ENCODE assay signal across 13 cellular contexts in genomic region chr6:131954099-131954774, GRCh38. TPM values are rescaled to one million over a fixed set of nuclear protein-coding genes. Genes with fewer than 3 reads are reported as not detected.
A peak's percentile ranks its signal among the peaks of the same experiment; 100 is the strongest.
DNase-seq lines count a peak whose midpoint lies in the region; ATAC-seq, FAIRE-seq and TF ChIP-seq lines count a peak whose summit lies in the region.
"Had no signal": no experiment of that assay in that cellular context is flagged by ENCODE, and none has a peak within 500 bp of the region (broad histone marks: within the 10 kb centered on the region; RNA-seq: fewer than 3 reads in every experiment).

No MANE protein-coding gene starts in this region.

- no peak for TF ChIP-seq CTCF in left ventricle myocardium inferior (IDR thresholded peaks at IDR 0.05; ENCODE audit: borderline replicate concordance)
- TF ChIP-seq CTCF in vagina (IDR thresholded peaks at IDR 0.05) = no peak
- no peak for TF ChIP-seq CTCF in D721Med (IDR thresholded peaks at IDR 0.05; ENCODE audit: insufficient read depth, missing control alignments)

- H3K27me3 ChIP-seq in left ventricle myocardium inferior (ENCODE audit: low read depth) (no peaks in the 10 kb centered on the region), ectodermal cell (ENCODE audit: control insufficient read depth, insufficient read depth, low read length, poor library complexity, severe bottlenecking) (no peaks in the 10 kb centered on the region), muscle layer of duodenum (ENCODE audit: low read depth, low read length) (no peaks in the 10 kb centered on the region), vagina (no peaks in the 10 kb centered on the region)

- 67 to 78% methylated on average over 3 of the region's 3 CpGs for WGBS in ectodermal cell, 2 experiments

- FAIRE-seq in D721Med (lab: Jason Lieb, UNC) = no peak

- no peaks in the 10 kb centered on the region for H3K36me3 ChIP-seq in left ventricle myocardium inferior
- H3K36me3 ChIP-seq in ectodermal cell (ENCODE audit: control insufficient read depth, insufficient read depth, low read length) = peaks cover 9% of the 10 kb centered on the region
- peaks cover 0 to 10% of the 10 kb centered on the region in 2 donors for H3K36me3 ChIP-seq in muscle layer of duodenum (ENCODE audit: control insufficient read depth in 1 of 2, insufficient read depth in 2 of 2, low read length in 2 of 2)
- no peaks in the 10 kb centered on the region for H3K36me3 ChIP-seq in vagina

- DNase-seq in left ventricle myocardium inferior (no peak), left ventricle myocardium superior (no peak), vagina (ENCODE audit: extremely low spot score in 2 of 2) (no peak), D721Med (ENCODE audit: insufficient read length, low spot score) (no peak)
- no peak for DNase-seq in stimulated activated CD4-positive, alpha-beta T cell treated with anti-CD3 and anti-CD28 coated beads, Interleukin-12 subunit alpha, Interleukin-12 subunit beta, amount 100 ng/mL, for 4 hours
- DNase-seq: caudate nucleus, NCI-H510A, psoas muscle had no signal

- peak overlapping the region; percentile 31 for H3K27ac ChIP-seq in left ventricle myocardium inferior (replicated peaks)
- peak overlapping the region; percentile 76 for H3K27ac ChIP-seq in ectodermal cell (ENCODE audit: insufficient read depth, low read depth, low read length, poor library complexity, severe bottlenecking)
- peak overlapping the region; percentile 34 for H3K27ac ChIP-seq in muscle layer of duodenum (ENCODE audit: low read length)
- H3K27ac ChIP-seq in vagina = peak overlapping the region; percentile 16
- H3K27ac ChIP-seq: KMS-11, psoas muscle had no signal

- no peaks in the 10 kb centered on the region for H3K9me3 ChIP-seq in left ventricle myocardium inferior (replicated peaks)
- no peaks in the 10 kb centered on the region for H3K9me3 ChIP-seq in ectodermal cell (ENCODE audit: control insufficient read depth, low read length)
- no peaks in the 10 kb centered on the region for H3K9me3 ChIP-seq in muscle layer of duodenum (ENCODE audit: control insufficient read depth in 1 of 2, low read length in 2 of 2)
- H3K9me3 ChIP-seq in vagina = no peaks in the 10 kb centered on the region
- H3K9me3 ChIP-seq: psoas muscle had no signal

- ATAC-seq in left ventricle myocardium superior (no peak), GM21526 (IDR thresholded peaks at IDR 0.05; ENCODE audit: low FRiP score, unreplicated experiment) (no peak)
- ATAC-seq: psoas muscle had no signal

- intact Hi-C loops in left ventricle myocardium inferior (cut with micrococcal nuclease) = no loop called here
- intact Hi-C loops in left ventricle myocardium superior (cut with micrococcal nuclease) = no loop called here
- intact Hi-C loops in vagina (cut with DNase I) = loop anchor here (10.0 kb wide), 1 partner anchor 861 kb away; the partner anchor contains the start of gene RPS12

- TF ChIP-seq POLR2A in vagina (IDR thresholded peaks at IDR 0.05) = no peak

- H3K4me1 ChIP-seq in left ventricle myocardium inferior (peaks cover 52% of the 10 kb centered on the region), ectodermal cell (ENCODE audit: control insufficient read depth, insufficient read depth, low read length) (peaks cover 37% of the 10 kb centered on the region), muscle layer of duodenum (ENCODE audit: control insufficient read depth in 1 of 2, insufficient read depth in 2 of 2, low read length in 2 of 2) (peaks cover 5 to 6% of the 10 kb centered on the region in 2 donors), vagina (peaks cover 17% of the 10 kb centered on the region)
- H3K4me1 ChIP-seq: psoas muscle had no signal

- H3K4me3 ChIP-seq in left ventricle myocardium inferior = peak overlapping the region; percentile 52
- H3K4me3 ChIP-seq in ectodermal cell (ENCODE audit: insufficient read depth, low read depth, low read length) = no peak overlapping the region
- H3K4me3 ChIP-seq in muscle layer of duodenum (ENCODE audit: low read depth in 1 of 2, low read length in 2 of 2) = peak overlapping the region in 1 of 2 donors; percentile 2
- H3K4me3 ChIP-seq in vagina = no peak overlapping the region

RNA-seq across cellular contexts. Expression of gene CCN2, which starts 3.1 kb away (rescaled TPM):
- total RNA-seq in left ventricle myocardium inferior (33.0 TPM), left ventricle myocardium superior (14.3 TPM), vagina (118 TPM)
- 160 TPM for polyA plus RNA-seq in ectodermal cell (2013, experiment 1 of 4)
- polyA plus RNA-seq in ectodermal cell (2013, experiment 2 of 4) = 179 TPM
- polyA plus RNA-seq in ectodermal cell (2013, experiment 3 of 4) = 113 TPM
- 120 TPM for polyA plus RNA-seq in ectodermal cell (2013, experiment 4 of 4)
- total RNA-seq: T-helper 1 cell treated with Interleukin-12 subunit alpha and Interleukin-12 subunit beta and Interleukin-4 antibody, amounts not matched to agents 30 ng/mL and 1 ng/mL, for 36 hours had no signal

Comparison
In these comparisons a context has a peak if more than half of its experiments do, and no peak if none do; other contexts are left out.
1. H3K27ac ChIP-seq: peak in every context shown above with its lines; median percentile 76 in ectodermal cell; 34 in muscle layer of duodenum; 31 in left ventricle myocardium inferior; 16 in vagina.